In genomic region chr3:108181172-108181571, GRCh38 we compare ENCODE assay signal across 17 cellular contexts.
"Had no signal": no experiment of that assay in that cellular context is flagged by ENCODE, and none has a peak within 500 bp of the region (broad histone marks: within the 10 kb centered on the region; RNA-seq: fewer than 3 reads in every experiment).

No MANE protein-coding gene starts in this region.

- H3K4me3 Mint-ChIP-seq: activated CD8-positive, alpha-beta T cell treated with anti-CD3 and anti-CD28 coated beads for 36 hours; activated T-cell treated with anti-CD3 and anti-CD28 coated beads, Interleukin-2, amount 50 U/mL, for 72 hours; central memory CD8-positive, alpha-beta T cell; stimulated activated effector memory CD8-positive, alpha-beta T cell treated with anti-CD3 and anti-CD28 coated beads, Interleukin-12 subunit alpha, Interleukin-12 subunit beta, amount 100 ng/mL, for 72 hours; T-helper 17 cell had no signal

- H3K27ac ChIP-seq: body of pancreas, esophagus squamous epithelium, neutrophil, thyroid gland had no signal

- H3K36me3 ChIP-seq: neutrophil had no signal

- H3K9me3 ChIP-seq: body of pancreas, neutrophil, thyroid gland had no signal

- H3K9me3 Mint-ChIP-seq: central memory CD8-positive, alpha-beta T cell; stimulated activated effector memory CD8-positive, alpha-beta T cell treated with anti-CD3 and anti-CD28 coated beads, Interleukin-12 subunit alpha, Interleukin-12 subunit beta, amount 100 ng/mL, for 72 hours had no signal

- H3K4me1 ChIP-seq: body of pancreas had no signal

- H3K4me3 ChIP-seq: body of pancreas, esophagus squamous epithelium, thyroid gland had no signal

- H3K4me1 Mint-ChIP-seq: central memory CD8-positive, alpha-beta T cell had no signal

- H3K27me3 ChIP-seq: body of pancreas, esophagus squamous epithelium, neutrophil, thyroid gland had no signal

- H3K27me3 Mint-ChIP-seq: activated CD8-positive, alpha-beta T cell treated with anti-CD3 and anti-CD28 coated beads for 36 hours; central memory CD8-positive, alpha-beta T cell; T-helper 17 cell had no signal

- DNase-seq: activated CD4-positive, alpha-beta T cell treated with anti-CD3 and anti-CD28 coated beads for 4 hours; activated CD8-positive, alpha-beta memory T cell treated with anti-CD3 and anti-CD28 coated beads, Interleukin-2, amount 50 U/mL, for 4 hours; activated CD8-positive, alpha-beta T cell treated with anti-CD3 and anti-CD28 coated beads for 36 hours; activated gamma-delta T cell; activated T-cell treated with anti-CD3 and anti-CD28 coated beads, Interleukin-2, amount 50 U/mL, for 72 hours; amniotic stem cell; body of pancreas; cortex of kidney; effector CD4-positive, alpha-beta T cell; esophagus squamous epithelium; hippocampal formation; T-helper 17 cell; thyroid gland had no signal

- H3K27ac Mint-ChIP-seq: activated CD8-positive, alpha-beta T cell treated with anti-CD3 and anti-CD28 coated beads for 36 hours; activated naive CD4-positive, alpha-beta T cell treated with anti-CD3 and anti-CD28 coated beads, Interleukin-2, amount 50 U/mL, for 72 hours; activated T-cell treated with anti-CD3 and anti-CD28 coated beads, Interleukin-2, amount 50 U/mL, for 72 hours; stimulated activated effector memory CD8-positive, alpha-beta T cell treated with anti-CD3 and anti-CD28 coated beads, Interleukin-12 subunit alpha, Interleukin-12 subunit beta, amount 100 ng/mL, for 72 hours; T-helper 17 cell had no signal

- ATAC-seq: activated CD8-positive, alpha-beta T cell treated with anti-CD3 and anti-CD28 coated beads for 36 hours; activated naive CD4-positive, alpha-beta T cell treated with anti-CD3 and anti-CD28 coated beads, Interleukin-2, amount 50 U/mL, for 72 hours; activated T-cell treated with anti-CD3 and anti-CD28 coated beads, Interleukin-2, amount 50 U/mL, for 72 hours; body of pancreas; stimulated activated effector memory CD8-positive, alpha-beta T cell treated with anti-CD3 and anti-CD28 coated beads, Interleukin-12 subunit alpha, Interleukin-12 subunit beta, amount 100 ng/mL, for 72 hours; T-helper 17 cell had no signal
